Comparison of ENCODE assay signal across 9 cellular contexts in the genomic region with DNA sequence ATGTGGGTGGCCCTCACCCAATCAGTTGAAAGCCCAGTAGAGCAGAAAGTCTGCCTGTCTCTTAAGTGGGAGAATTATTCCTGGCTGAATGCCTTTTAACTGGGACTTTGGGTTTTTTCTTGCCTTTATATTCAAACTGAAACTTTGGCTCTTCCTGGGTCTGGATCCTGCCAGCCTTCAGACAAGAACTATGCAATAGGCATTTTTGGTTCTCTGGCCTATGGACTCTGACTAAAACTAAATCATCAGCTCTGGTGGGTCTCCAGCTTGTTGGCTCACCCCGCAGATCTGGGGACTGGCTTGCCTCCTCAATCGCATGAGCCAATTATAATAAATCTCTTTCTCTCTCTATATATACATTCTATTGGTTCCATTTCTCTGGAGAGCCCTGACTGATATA.
"Had no signal": no experiment of that assay in that cellular context is flagged by ENCODE, and none has a peak within 500 bp of the region (broad histone marks: within the 10 kb centered on the region; RNA-seq: fewer than 3 reads in every experiment).

No MANE protein-coding gene starts in this region.

- H3K9me3 ChIP-seq: HAP-1 had no signal

- H3K4me2 ChIP-seq: GM23338 had no signal

- H3K9ac ChIP-seq: GM23248 had no signal

- H3K4me3 ChIP-seq: GM23248, GM23338, HAP-1 had no signal

- H2AFZ ChIP-seq: GM23248, GM23338 had no signal

- H3K27ac ChIP-seq: GM23248 had no signal

- H3K36me3 ChIP-seq: HAP-1 had no signal

- DNase-seq: GM23248, GOT3, H7, H9, HCEC 1CT, HFFc6 had no signal

- H3K4me1 ChIP-seq: HAP-1 had no signal

- ATAC-seq: GM23338, HCT116 had no signal
